In the genomic region with DNA sequence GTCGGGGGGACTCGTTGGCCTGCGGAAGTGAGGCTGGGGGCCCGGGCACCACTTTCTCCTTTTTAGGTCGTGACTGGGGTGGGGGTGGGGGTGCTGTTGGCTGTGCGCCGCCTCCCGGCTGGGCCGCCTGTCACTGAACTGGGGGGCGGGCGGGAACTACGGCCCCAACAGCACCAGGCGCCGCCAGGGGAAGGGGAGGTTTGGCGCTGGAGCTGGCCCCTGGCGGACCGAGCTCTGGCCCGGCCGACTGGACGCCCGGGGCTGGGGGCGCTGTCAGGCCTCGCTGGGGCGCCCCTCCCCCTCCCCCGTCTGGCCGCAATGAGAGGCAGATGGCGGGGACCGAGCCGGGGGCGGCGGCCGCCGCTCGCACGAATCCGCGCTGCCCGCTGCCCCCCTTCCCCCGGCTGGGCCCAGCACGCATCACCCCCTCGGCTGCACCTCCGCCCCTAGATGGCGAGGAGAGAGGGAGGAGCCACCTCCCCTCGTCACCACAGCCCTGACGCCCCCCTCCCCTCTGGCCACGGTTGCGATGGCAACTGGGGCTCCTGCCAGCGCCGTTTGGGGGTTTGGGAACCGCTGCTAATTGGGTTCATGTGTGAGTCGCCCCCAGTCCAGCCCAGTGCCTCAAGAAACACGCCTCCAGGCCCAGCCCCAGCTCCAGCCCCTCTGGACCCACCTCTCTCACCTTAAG, we compare ENCODE assay signal across 9 cellular contexts. TPM values are rescaled to one million over a fixed set of nuclear protein-coding genes. Genes with fewer than 3 reads are reported as not detected.
DNase-seq lines count a peak whose midpoint lies in the region; ATAC-seq and TF ChIP-seq lines count a peak whose summit lies in the region.
"Had no signal": no experiment of that assay in that cellular context is flagged by ENCODE, and none has a peak within 500 bp of the region (broad histone marks: within the 10 kb centered on the region; RNA-seq: fewer than 3 reads in every experiment).

No MANE protein-coding gene starts in this region.

- no peaks in the 10 kb centered on the region for H3K79me2 ChIP-seq in MM.1S (ENCODE audit: low read length)

- H3K36me3 ChIP-seq in MM.1S (replicated peaks; ENCODE audit: insufficient read depth, low read length), result no peaks in the 10 kb centered on the region

- no peaks in the 10 kb centered on the region for H4K20me1 ChIP-seq in MM.1S (ENCODE audit: insufficient read depth, low read length)

- H3K9me3 Mint-ChIP-seq in osteocyte (ENCODE audit: unreplicated experiment), result no peaks in the 10 kb centered on the region

- peak overlapping the region; percentile 49; the same call in 1 of the 2 replicates for H3K4me2 ChIP-seq in MM.1S (ENCODE audit: low read depth, low read length)

- H3K27me3 Mint-ChIP-seq in osteocyte (ENCODE audit: unreplicated experiment), result no peaks in the 10 kb centered on the region

- H3K4me3 ChIP-seq in MM.1S (ENCODE audit: low read length), result no peak overlapping the region

- H3F3A ChIP-seq in MM.1S (ENCODE audit: insufficient read depth, low read length), result 0 out of 2 replicates have a peak, but pooled peaks cover 3% of the 10 kb centered on the region

- H3K9me2 ChIP-seq in MM.1S (replicated peaks; ENCODE audit: insufficient read depth, low read length), result no peaks in the 10 kb centered on the region

- peak overlapping the region; percentile 100 for H3K27ac Mint-ChIP-seq in osteocyte (ENCODE audit: unreplicated experiment)

- no peak overlapping the region for H3K27ac ChIP-seq in MM.1S (ENCODE audit: low read length)

- no peaks in the 10 kb centered on the region for H3K9me3 ChIP-seq in MM.1S (replicated peaks; ENCODE audit: insufficient read depth, low read length)

- H3K9ac ChIP-seq in MM.1S (ENCODE audit: low read length), result no peak overlapping the region

- ATAC-seq in GM18517 (IDR thresholded peaks at IDR 0.05; ENCODE audit: unreplicated experiment), result no peak
- ATAC-seq: Panc1 had no signal

- H2AFZ ChIP-seq in MM.1S (ENCODE audit: low read length), result no peak overlapping the region

- no peaks in the 10 kb centered on the region for H3K27me3 ChIP-seq in MM.1S (replicated peaks; ENCODE audit: insufficient read depth, low read length)

- peaks cover 19% of the 10 kb centered on the region for H3K36me3 Mint-ChIP-seq in osteocyte (ENCODE audit: unreplicated experiment)

- TF ChIP-seq CTCF in MM.1S (IDR thresholded peaks at IDR 0.05; ENCODE audit: low read length), result no peak
- peak; percentile 23 for TF ChIP-seq CTCF in osteocyte (IDR thresholded peaks at IDR 0.05)

- peaks cover 59% of the 10 kb centered on the region for H3K4me1 Mint-ChIP-seq in osteocyte (ENCODE audit: unreplicated experiment)

- peak overlapping the region; percentile 95 for H3K4me3 Mint-ChIP-seq in osteocyte (ENCODE audit: unreplicated experiment)

- no peaks in the 10 kb centered on the region for H3K4me1 ChIP-seq in MM.1S (ENCODE audit: low read length)

- peak; percentile 77 for DNase-seq in DMS79 (lab: John Stamatoyannopoulos, UW)
- DNase-seq in MM.1S, result no peak
- peak; percentile 36 for DNase-seq in activated gamma-delta T cell treated with anti-CD3 and anti-CD28 coated beads, Interleukin-2, amount 50 U/mL, for 16 hours (ENCODE audit: low read depth)
- DNase-seq in germinal center (ENCODE audit: low spot score), result peak; percentile 54
- peak; percentile 91 for DNase-seq in osteocyte (ENCODE audit: extremely low spot score, unreplicated experiment)
- no peak for DNase-seq in GM19238 (ENCODE audit: insufficient read length, low spot score)
- DNase-seq in foreskin melanocyte, result no peak

RNA-seq across cellular contexts. Expression of gene NFATC4, which starts 0.7 kb away (rescaled TPM):
- total RNA-seq in osteocyte, result 197 and 223 TPM in 2 replicates

RNA-seq across cellular contexts. Expression of gene RIPK3, which starts 28.9 kb away (rescaled TPM):
- total RNA-seq in osteocyte, result 0.78 and 1.3 TPM in 2 replicates

RNA-seq across cellular contexts. Expression of gene NYNRIN, which starts 30.1 kb away (rescaled TPM):
- total RNA-seq in osteocyte, result 39.6 and 40.2 TPM in 2 replicates

RNA-seq across cellular contexts. Expression of gene ADCY4, which starts 33.8 kb away (rescaled TPM):
- total RNA-seq in osteocyte, result 25.3 and 26.5 TPM in 2 replicates

RNA-seq across cellular contexts. Expression of gene LTB4R, which starts 57.4 kb away (rescaled TPM):
- 10.0 and 11.3 TPM in 2 replicates for total RNA-seq in osteocyte

Comparison
In these comparisons a context has a peak if more than half of its experiments do, and no peak if none do; other contexts are left out.
1. DNase-seq: peak in DMS79 (single experiment), activated gamma-delta T cell treated with anti-CD3 and anti-CD28 coated beads, Interleukin-2, amount 50 U/mL, for 16 hours (single experiment), germinal center (single experiment) and osteocyte (single experiment); none in MM.1S (single experiment), GM19238 (single experiment) and foreskin melanocyte (single experiment).